ENCODE assay signal across 1 cellular context in genomic region chr4:102623622-102624021, GRCh38.
TF ChIP-seq lines count a peak whose summit lies in the region.

No MANE protein-coding gene starts in this region.

TF ChIP-seq in HEK293, 187 proteins besides CTCF, POLR2A, EP300 and RAD21 (continued from another document and continues in another):
- no peak for TF ChIP-seq ZSCAN23 (tag by site-specific recombination; IDR thresholded peaks at IDR 0.05)
- no peak for TF ChIP-seq ZNF488 (tag by site-specific recombination; IDR thresholded peaks at IDR 0.05)
- no peak for TF ChIP-seq ZNF629 (tag by site-specific recombination; IDR thresholded peaks at IDR 0.05)
- TF ChIP-seq PRDM2 (tag by site-specific recombination; IDR thresholded peaks at IDR 0.05; ENCODE audit: borderline replicate concordance), result no peak
- TF ChIP-seq ZNF423 (tag by site-specific recombination; IDR thresholded peaks at IDR 0.05), result no peak
- TF ChIP-seq ZNF561 (tag by site-specific recombination; IDR thresholded peaks at IDR 0.05; ENCODE audit: borderline replicate concordance), result no peak
- no peak for TF ChIP-seq KLF7 (tag by site-specific recombination; IDR thresholded peaks at IDR 0.05; ENCODE audit: borderline replicate concordance)
- no peak for TF ChIP-seq ZNF148 (tag by site-specific recombination; IDR thresholded peaks at IDR 0.05; ENCODE audit: borderline replicate concordance)
- no peak for TF ChIP-seq SP7 (tag by site-specific recombination; IDR thresholded peaks at IDR 0.05)
- no peak for TF ChIP-seq ZFP41 (tag by site-specific recombination; IDR thresholded peaks at IDR 0.05; ENCODE audit: borderline replicate concordance)
- TF ChIP-seq ZNF521 (tag by site-specific recombination; IDR thresholded peaks at IDR 0.05), result no peak
- no peak for TF ChIP-seq ZNF280D (tag by site-specific recombination; IDR thresholded peaks at IDR 0.05)
- TF ChIP-seq ZNF600 (tag by site-specific recombination; IDR thresholded peaks at IDR 0.05), result peak; percentile 65
- no peak for TF ChIP-seq ZNF132 (tag by site-specific recombination; IDR thresholded peaks at IDR 0.05; ENCODE audit: borderline replicate concordance)
- TF ChIP-seq ZNF777 (tag by site-specific recombination; IDR thresholded peaks at IDR 0.05; ENCODE audit: borderline replicate concordance), result no peak
- TF ChIP-seq ZNF169 (tag by site-specific recombination; IDR thresholded peaks at IDR 0.05), result no peak
- no peak for TF ChIP-seq ZNF529 (tag by site-specific recombination; IDR thresholded peaks at IDR 0.05; ENCODE audit: insufficient replicate concordance)
- TF ChIP-seq ZBTB11 (tag by site-specific recombination; conservative IDR thresholded peaks at IDR 0.05; ENCODE audit: low read depth), result no peak
- TF ChIP-seq ZBTB44 (tag by site-specific recombination; IDR thresholded peaks at IDR 0.05), result no peak
- TF ChIP-seq MZF1 (tag by site-specific recombination; IDR thresholded peaks at IDR 0.05; ENCODE audit: borderline replicate concordance), result no peak
- no peak for TF ChIP-seq ZSCAN18 (tag by site-specific recombination; IDR thresholded peaks at IDR 0.05)
- no peak for TF ChIP-seq ZNF560 (tag by site-specific recombination; IDR thresholded peaks at IDR 0.05; ENCODE audit: borderline replicate concordance)
- no peak for TF ChIP-seq TCF7L2 (IDR thresholded peaks at IDR 0.05; ENCODE audit: borderline replicate concordance, low read depth, low read length)
- no peak for TF ChIP-seq ZNF473 (tag by site-specific recombination; IDR thresholded peaks at IDR 0.05)
- 0 out of 2 replicates have a peak, but pooled peaks have one; percentile 23 for TF ChIP-seq IKZF3 (tag by site-specific recombination; IDR thresholded peaks at IDR 0.05)
- TF ChIP-seq ZNF510 (tag by site-specific recombination; IDR thresholded peaks at IDR 0.05; ENCODE audit: insufficient replicate concordance), result no peak
- TF ChIP-seq ZNF518A (tag by site-specific recombination; conservative IDR thresholded peaks at IDR 0.05; ENCODE audit: low read depth), result no peak
- TF ChIP-seq BCL11B (tag by site-specific recombination; IDR thresholded peaks at IDR 0.05; ENCODE audit: low read depth), result no peak
